Comparison of ENCODE assay signal across 12 cellular contexts in genomic region chr3:123521179-123521969, GRCh38.
DNase-seq lines count a peak whose midpoint lies in the region; ATAC-seq and TF ChIP-seq lines count a peak whose summit lies in the region.
"Had no signal": no experiment of that assay in that cellular context is flagged by ENCODE, and none has a peak within 500 bp of the region (broad histone marks: within the 10 kb centered on the region; RNA-seq: fewer than 3 reads in every experiment).

No MANE protein-coding gene starts in this region.

- no peak overlapping the region for H2AFZ ChIP-seq in mesenchymal stem cell (ENCODE audit: low read depth, low read length)
- no peak overlapping the region for H2AFZ ChIP-seq in PC-3 (ENCODE audit: low read length)

- no peak overlapping the region for H3K23ac ChIP-seq in mesenchymal stem cell (ENCODE audit: low read length in 2 of 2)

- WGBS in mesenchymal stem cell = 97% methylated on average over 1 of the region's 3 CpGs

- DNase-seq in DMS 273 (lab: John Stamatoyannopoulos, UW; ENCODE audit: unreplicated experiment) (peak; percentile 29), DMS 273 treated with DMSO at 0.1 percent for 48 hours (lab: John Stamatoyannopoulos, UW) (no peak), M059J (ENCODE audit: low read depth) (peak; percentile 15), caudate nucleus (lab: John Stamatoyannopoulos, UW) (peak in 1 of 61 donors; percentile 2), mesenchymal stem cell (no peak), PC-3 (no peak), midbrain (lab: John Stamatoyannopoulos, UW) (no peak), omental fat pad (ENCODE audit: low spot score) (no peak)
- DNase-seq: activated CD4-positive, alpha-beta T cell treated with anti-CD3 and anti-CD28 coated beads, Interleukin-2, amount 50 U/mL, for 48 hours; erythroblast; MV-4-11 had no signal

- no peak overlapping the region for H4K91ac ChIP-seq in mesenchymal stem cell (ENCODE audit: low read length)

- no peak for ATAC-seq in PC-3
- no peak for ATAC-seq in omental fat pad (ENCODE audit: low FRiP score)

- H3K9ac ChIP-seq in mesenchymal stem cell (ENCODE audit: low read length) (no peak overlapping the region), PC-3 (ENCODE audit: low read length) (no peak overlapping the region)

- H3K27ac ChIP-seq in caudate nucleus (ENCODE audit: low read depth, low read length) (peak overlapping the region; percentile 40), mesenchymal stem cell (ENCODE audit: low read length, poor library complexity, severe bottlenecking) (peak overlapping the region; percentile 51), PC-3 (ENCODE audit: low read length) (no peak overlapping the region)
- H3K27ac ChIP-seq: 22Rv1 had no signal

- H3F3A ChIP-seq in PC-3 (ENCODE audit: low read length, unreplicated experiment) = no peaks in the 10 kb centered on the region

- H3K79me1 ChIP-seq in mesenchymal stem cell (replicated peaks; ENCODE audit: low read length, poor library complexity, severe bottlenecking) = peaks cover 8% of the 10 kb centered on the region

- peaks cover 6% of the 10 kb centered on the region for H3K4me1 ChIP-seq in mesenchymal stem cell (ENCODE audit: control insufficient read depth, insufficient read depth, low read depth, low read length)
- H3K4me1 ChIP-seq in PC-3 (ENCODE audit: insufficient read depth, low read length) = no peaks in the 10 kb centered on the region

- CTCF ChIA-PET in PC-3 (lab: Charles Lee) = no interaction called here

- no peaks in the 10 kb centered on the region for H3K9me2 ChIP-seq in PC-3 (replicated peaks; ENCODE audit: low read length)

- H2BK5ac ChIP-seq in mesenchymal stem cell (ENCODE audit: low read depth, low read length, poor library complexity, severe bottlenecking) = no peak overlapping the region

- no TSS peak for BruUV-seq in PC-3 (replicated peaks; lab: Mats Ljungman, UMichigan)

- no peak for TF ChIP-seq CTCF in PC-3 (conservative IDR thresholded peaks at IDR 0.05; ENCODE audit: low read depth, low read length)
- TF ChIP-seq CTCF in omental fat pad (IDR thresholded peaks at IDR 0.05) = no peak

- H3K9me3 ChIP-seq in mesenchymal stem cell (ENCODE audit: control insufficient read depth, low read length) (no peaks in the 10 kb centered on the region), PC-3 (ENCODE audit: low read length) (no peaks in the 10 kb centered on the region)

- intact Hi-C loops in PC-3 (cut with micrococcal nuclease) = no loop called here

- H2BK12ac ChIP-seq in mesenchymal stem cell (ENCODE audit: low read length in 2 of 2) = no peak overlapping the region

- H3K4me3 ChIP-seq in mesenchymal stem cell (ENCODE audit: insufficient read depth in 1 of 2, low read depth in 1 of 2, low read length in 2 of 2) = no peak overlapping the region
- no peak overlapping the region for H3K4me3 ChIP-seq in PC-3 (ENCODE audit: low read length)

- H3K27me3 ChIP-seq in mesenchymal stem cell (ENCODE audit: control insufficient read depth in 1 of 2, insufficient read depth in 1 of 2, low read length in 2 of 2) = no peaks in the 10 kb centered on the region
- no peaks in the 10 kb centered on the region for H3K27me3 ChIP-seq in PC-3 (ENCODE audit: low read length)

- no peak overlapping the region for H3K4me2 ChIP-seq in mesenchymal stem cell (ENCODE audit: low read length, poor library complexity, severe bottlenecking)
- H3K4me2 ChIP-seq in PC-3 (ENCODE audit: low read length) = no peak overlapping the region

- no peak overlapping the region for H3K4ac ChIP-seq in mesenchymal stem cell (ENCODE audit: low read depth in 1 of 2, low read length in 2 of 2)

- no peak overlapping the region for H3K14ac ChIP-seq in mesenchymal stem cell (ENCODE audit: low read length in 2 of 2)

- no peak overlapping the region for H2BK15ac ChIP-seq in mesenchymal stem cell (ENCODE audit: low read depth, poor library complexity, severe bottlenecking)

- no peak overlapping the region for H2BK120ac ChIP-seq in mesenchymal stem cell (ENCODE audit: low read depth, low read length)

- POLR2A ChIA-PET in PC-3 (lab: Charles Lee; ENCODE audit: unreplicated experiment) = interaction anchor here (0.6 kb wide), 1 partner anchor 41 kb away, joined by 3 read pairs; no protein-coding TSS in a partner anchor

- H3K36me3 ChIP-seq in mesenchymal stem cell (ENCODE audit: control insufficient read depth in 1 of 2, insufficient read depth in 2 of 2, low read depth in 1 of 2, low read length in 2 of 2) (peaks cover 6 to 10% of the 10 kb centered on the region in 2 experiments), PC-3 (ENCODE audit: low read depth, low read length) (0 out of 2 replicates have a peak, but pooled peaks cover 4% of the 10 kb centered on the region)

- H4K8ac ChIP-seq in mesenchymal stem cell (ENCODE audit: low read length) = no peak overlapping the region

- no peaks in the 10 kb centered on the region for H3K79me2 ChIP-seq in PC-3 (ENCODE audit: low read length)

- H4K20me1 ChIP-seq in PC-3 (ENCODE audit: low read length) = no peaks in the 10 kb centered on the region

- peak overlapping the region; percentile 33 for H2AK5ac ChIP-seq in mesenchymal stem cell (ENCODE audit: low read length, severe bottlenecking)

- H3K18ac ChIP-seq in mesenchymal stem cell (ENCODE audit: low read depth in 1 of 2, low read length in 2 of 2) = no peak overlapping the region

Comparison
In these comparisons a context has a peak if more than half of its experiments do, and no peak if none do; other contexts are left out.
1. DNase-seq: peak in DMS 273 (single experiment) and M059J (single experiment); none in DMS 273 treated with DMSO at 0.1 percent for 48 hours (single experiment), mesenchymal stem cell (single experiment), PC-3 (single experiment), midbrain (single experiment) and omental fat pad (single experiment).